Comparison of ENCODE assay signal across 36 cellular contexts in the genomic region with DNA sequence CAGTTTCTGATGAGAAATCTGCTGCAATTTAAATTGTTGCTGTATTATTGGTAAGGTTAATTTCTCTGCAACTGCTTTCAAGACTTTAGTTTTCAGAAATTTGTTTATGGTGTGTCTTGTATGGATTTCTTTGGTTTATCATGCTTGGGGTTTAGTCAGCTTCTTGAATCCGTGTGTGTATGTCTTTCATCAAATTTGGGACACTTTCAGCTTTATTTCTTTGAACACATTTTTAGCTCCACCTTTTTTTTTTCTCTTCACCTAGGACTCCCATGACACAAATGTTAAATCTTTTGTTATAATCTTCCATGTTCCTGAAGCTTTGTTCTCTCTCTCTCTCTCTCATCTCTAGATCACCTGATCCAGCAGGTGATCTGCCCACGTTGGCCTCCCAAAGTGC. TPM values are rescaled to one million over a fixed set of nuclear protein-coding genes. Genes with fewer than 3 reads are reported as not detected.
"Had no signal": no experiment of that assay in that cellular context is flagged by ENCODE, and none has a peak within 500 bp of the region (broad histone marks: within the 10 kb centered on the region; RNA-seq: fewer than 3 reads in every experiment).

No MANE protein-coding gene starts in this region.

- FAIRE-seq: RCC 7860 had no signal

- H3K4me2 ChIP-seq: PC-9 had no signal

- H3K27me3 ChIP-seq: MG63, SJCRH30 had no signal

- DNase-seq: Kasumi-1, MG63, NCI-H1048, NCI-H1092 treated with DMSO at 0.1 percent for 48 hours, NCI-H1105 treated with DMSO at 0.1 percent for 48 hours, NCI-H1417, NCI-H1436, NCI-H1694, NCI-H187, NCI-H1930, NCI-H2029 treated with DMSO at 0.1 percent for 48 hours, NCI-H2081 treated with DMSO at 0.1 percent for 48 hours, NCI-H2107, NCI-H2171, NCI-H226, NCI-H446 treated with DMSO at 0.1 percent for 48 hours, NCI-H510A, NCI-H524, NCI-H526, NCI-H69, NCI-H748 treated with DMSO at 0.1 percent for 48 hours, NCI-H82, PC-9, SHP77, SIG-M5, SJCRH30 had no signal

- H3K9me3 ChIP-seq: MG63, SJCRH30 had no signal

- H2AFZ ChIP-seq: PC-9 had no signal

- H3K36me3 ChIP-seq: MG63, SJCRH30 had no signal

- H3K4me3 ChIP-seq: MG63, PC-9, SJCRH30, SK-N-MC had no signal

- H3K4me1 ChIP-seq: SJCRH30 had no signal

- ATAC-seq: Panc1, Right ventricle myocardium inferior, SK-N-SH treated with all-trans-retinoic acid at 6 μM for 48 hours had no signal

- H3K27ac ChIP-seq: PC-9, RWPE1, SJCRH30, SK-N-MC had no signal

RNA-seq across cellular contexts. Expression of a gene that starts 13.4 kb away (rescaled TPM):
- total RNA-seq: M059J, OCI-LY7, PC-9, RPMI7951, SJCRH30, SK-MEL-5 had no signal

RNA-seq across cellular contexts. Expression of a gene that starts 43.3 kb away (rescaled TPM):
- total RNA-seq: OCI-LY7 had no signal
